ENCODE assay signal across 24 cellular contexts in genomic region chr4:182177166-182177565, GRCh38.
"Had no signal": no experiment of that assay in that cellular context is flagged by ENCODE, and none has a peak within 500 bp of the region (broad histone marks: within the 10 kb centered on the region; RNA-seq: fewer than 3 reads in every experiment).

No MANE protein-coding gene starts in this region.

- H3K36me3 ChIP-seq: brain microvascular endothelial cell, prostate gland, right atrium auricular region, tibial artery had no signal

- H2AFZ ChIP-seq: hepatocyte had no signal

- H3K27me3 ChIP-seq: brain microvascular endothelial cell, hepatocyte, right atrium auricular region had no signal

- FAIRE-seq: islet of Langerhans, urothelium cell line had no signal

- H3K9me3 Mint-ChIP-seq: activated CD4-positive, alpha-beta memory T cell treated with anti-CD3 and anti-CD28 coated beads, Interleukin-2, amount 10 ng/mL, durations not matched to agents 7 days and 5 days; activated naive CD8-positive, alpha-beta T cell treated with anti-CD3 and anti-CD28 coated beads for 36 hours; activated T-helper 17 cell treated with anti-CD3 and anti-CD28 coated beads, Interleukin-2, amount 50 U/mL, for 72 hours; central memory CD8-positive, alpha-beta T cell; T-helper 1 cell treated with Interleukin-12 subunit alpha and Interleukin-12 subunit beta and Interleukin-4 antibody, amounts not matched to agents 30 μg/mL and 1 μg/mL, for 36 hours had no signal

- H3K27ac Mint-ChIP-seq: activated CD4-positive, alpha-beta memory T cell treated with anti-CD3 and anti-CD28 coated beads, Interleukin-2, amount 10 ng/mL, durations not matched to agents 7 days and 5 days; activated CD8-positive, alpha-beta memory T cell treated with anti-CD3 and anti-CD28 coated beads, Interleukin-2, amount 10 ng/mL, durations not matched to agents 7 days and 5 days; activated naive CD8-positive, alpha-beta T cell treated with anti-CD3 and anti-CD28 coated beads for 36 hours; activated T-helper 17 cell treated with anti-CD3 and anti-CD28 coated beads, Interleukin-2, amount 50 U/mL, for 72 hours; naive thymus-derived CD4-positive, alpha-beta T cell; T-helper 1 cell treated with Interleukin-12 subunit alpha and Interleukin-12 subunit beta and Interleukin-4 antibody, amounts not matched to agents 30 μg/mL and 1 μg/mL, for 36 hours had no signal

- H3K4me3 ChIP-seq: hepatocyte, prostate gland, right atrium auricular region, tibial artery had no signal

- H3K4me2 ChIP-seq: hepatocyte had no signal

- H3K4me3 Mint-ChIP-seq: activated CD4-positive, alpha-beta memory T cell treated with anti-CD3 and anti-CD28 coated beads, Interleukin-2, amount 10 ng/mL, durations not matched to agents 7 days and 5 days; activated CD8-positive, alpha-beta memory T cell treated with anti-CD3 and anti-CD28 coated beads, Interleukin-2, amount 10 ng/mL, durations not matched to agents 7 days and 5 days; activated naive CD8-positive, alpha-beta T cell treated with anti-CD3 and anti-CD28 coated beads for 36 hours; activated T-helper 17 cell treated with anti-CD3 and anti-CD28 coated beads, Interleukin-2, amount 50 U/mL, for 72 hours; central memory CD8-positive, alpha-beta T cell; naive thymus-derived CD4-positive, alpha-beta T cell; T-helper 1 cell treated with Interleukin-12 subunit alpha and Interleukin-12 subunit beta and Interleukin-4 antibody, amounts not matched to agents 30 μg/mL and 1 μg/mL, for 36 hours had no signal

- H3K4me1 ChIP-seq: prostate gland, right atrium auricular region, tibial artery had no signal

- H3K9me3 ChIP-seq: prostate gland, right atrium auricular region, tibial artery had no signal

- H3K4me1 Mint-ChIP-seq: activated CD4-positive, alpha-beta memory T cell treated with anti-CD3 and anti-CD28 coated beads, Interleukin-2, amount 10 ng/mL, durations not matched to agents 7 days and 5 days; activated CD8-positive, alpha-beta memory T cell treated with anti-CD3 and anti-CD28 coated beads, Interleukin-2, amount 10 ng/mL, durations not matched to agents 7 days and 5 days; activated naive CD8-positive, alpha-beta T cell treated with anti-CD3 and anti-CD28 coated beads for 36 hours; activated T-helper 17 cell treated with anti-CD3 and anti-CD28 coated beads, Interleukin-2, amount 50 U/mL, for 72 hours; central memory CD8-positive, alpha-beta T cell; naive thymus-derived CD4-positive, alpha-beta T cell had no signal

- H3K27ac ChIP-seq: brain microvascular endothelial cell, hepatocyte, prostate gland, right atrium auricular region, tibial artery, VCaP had no signal

- ATAC-seq: activated CD8-positive, alpha-beta memory T cell treated with anti-CD3 and anti-CD28 coated beads, Interleukin-2, amount 10 ng/mL, durations not matched to agents 7 days and 5 days; activated T-helper 17 cell treated with anti-CD3 and anti-CD28 coated beads, Interleukin-2, amount 50 U/mL, for 72 hours; esophagus mucosa; left cardiac atrium; naive thymus-derived CD4-positive, alpha-beta T cell; stimulated activated naive CD8-positive, alpha-beta T cell treated with anti-CD3 and anti-CD28 coated beads, Interleukin-15, Interleukin-2, amounts not matched to agents 100 U/mL and 50 U/mL, for 24 hours had no signal

- H3K36me3 Mint-ChIP-seq: activated CD8-positive, alpha-beta memory T cell treated with anti-CD3 and anti-CD28 coated beads, Interleukin-2, amount 10 ng/mL, durations not matched to agents 7 days and 5 days; activated naive CD8-positive, alpha-beta T cell treated with anti-CD3 and anti-CD28 coated beads for 36 hours; naive thymus-derived CD4-positive, alpha-beta T cell had no signal

- H3K27me3 Mint-ChIP-seq: activated CD4-positive, alpha-beta memory T cell treated with anti-CD3 and anti-CD28 coated beads, Interleukin-2, amount 10 ng/mL, durations not matched to agents 7 days and 5 days; activated CD8-positive, alpha-beta memory T cell treated with anti-CD3 and anti-CD28 coated beads, Interleukin-2, amount 10 ng/mL, durations not matched to agents 7 days and 5 days; central memory CD8-positive, alpha-beta T cell had no signal

- DNase-seq: activated CD4-positive, alpha-beta memory T cell treated with anti-CD3 and anti-CD28 coated beads, Interleukin-2, amount 10 ng/mL, durations not matched to agents 7 days and 5 days; activated CD8-positive, alpha-beta memory T cell treated with anti-CD3 and anti-CD28 coated beads, Interleukin-2, amount 10 ng/mL, durations not matched to agents 7 days and 5 days; activated naive CD4-positive, alpha-beta T cell; activated naive CD8-positive, alpha-beta T cell treated with anti-CD3 and anti-CD28 coated beads for 36 hours; brain microvascular endothelial cell; cortex of kidney; left cardiac atrium; mesendoderm; naive thymus-derived CD4-positive, alpha-beta T cell; stimulated activated CD4-positive, alpha-beta T cell treated with anti-CD3 and anti-CD28 coated beads, Interleukin-12 subunit alpha, Interleukin-12 subunit beta, amount 100 ng/mL, for 4 hours; stimulated activated CD4-positive, alpha-beta T cell treated with anti-CD3 and anti-CD28 coated beads, Interleukin-2, amount 100 ng/mL, for 24 hours; stimulated activated naive CD8-positive, alpha-beta T cell treated with anti-CD3 and anti-CD28 coated beads, Interleukin-15, Interleukin-2, amounts not matched to agents 100 U/mL and 50 U/mL, for 24 hours; substantia nigra; tibial artery had no signal
